8 cellular contexts compared by ENCODE assay signal in the genomic region with DNA sequence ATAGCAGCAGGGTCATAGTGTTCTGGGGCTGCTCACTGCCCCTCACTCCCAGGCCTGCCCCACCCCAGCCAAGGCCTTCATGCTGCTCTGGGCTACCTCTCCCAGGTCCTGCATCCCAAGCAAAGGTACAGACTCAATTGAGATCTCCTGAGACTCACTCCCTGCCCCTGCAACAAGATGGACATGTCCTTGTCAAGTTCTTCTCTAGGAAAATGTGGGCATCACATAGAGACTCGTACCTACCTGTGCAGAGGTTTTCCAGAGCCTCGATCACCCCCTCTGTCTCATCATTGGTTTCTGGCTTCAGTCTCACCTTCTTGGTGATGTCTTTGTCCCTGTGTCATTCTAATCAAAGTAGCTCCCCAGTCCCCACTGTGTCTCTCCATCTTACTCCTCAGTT.
DNase-seq lines count a peak whose midpoint lies in the region; ATAC-seq and TF ChIP-seq lines count a peak whose summit lies in the region.
"Not testable (repeated sequence)": the region's sequence is repeated elsewhere in the genome, so short reads cannot be mapped to it uniquely, and the experiment has no call there.

No MANE protein-coding gene starts in this region.

- H3K27ac ChIP-seq in BLaER1 treated with 17β-estradiol and CSF1 and Interleukin-3, amounts not matched to agents 10 nM and 100 nM = peak overlapping the region in 10 of 11 experiments; percentile 78 to 99 (median 96); a peak in 19 of 22 replicates
- not testable (repeated sequence) for H3K27ac ChIP-seq in IMR-90 (ENCODE audit: insufficient read depth, low read length)
- H3K27ac ChIP-seq in effector memory CD4-positive, alpha-beta T cell (ENCODE audit: insufficient read depth, low read length, poor library complexity, severe bottlenecking) = peak overlapping the region; percentile 94
- peak overlapping the region; percentile 65 to 89 (median 76) for H3K27ac ChIP-seq in upper lobe of left lung

- not testable (repeated sequence) for H3K56ac ChIP-seq in IMR-90 (ENCODE audit: extremely low read depth, insufficient read depth, low read length)

- not testable (repeated sequence) for H3K9me3 Mint-ChIP-seq in T-cell, natural killer cell
- H3K9me3 Mint-ChIP-seq in activated CD8-positive, alpha-beta T cell treated with anti-CD3 and anti-CD28 coated beads for 36 hours = peaks cover 11% of the 10 kb centered on the region
- peaks cover 19% of the 10 kb centered on the region for H3K9me3 Mint-ChIP-seq in activated naive CD4-positive, alpha-beta T cell treated with anti-CD3 and anti-CD28 coated beads, Interleukin-2, amount 10 ng/mL, durations not matched to agents 7 days and 5 days

- BruUV-seq in IMR-90 (replicated peaks; lab: Mats Ljungman, UMichigan) = not testable (repeated sequence)

- H3K9me3 ChIP-seq in BLaER1 treated with 17β-estradiol and CSF1 and Interleukin-3, amounts not matched to agents 10 nM and 100 nM (replicated peaks in 1 of 11) = peaks cover 0 to 69% (median 13%) of the 10 kb centered on the region in 11 experiments; a peak in 15 of 22 replicates
- H3K9me3 ChIP-seq in IMR-90 (ENCODE audit: control insufficient read depth, insufficient read depth, low read length); effector memory CD4-positive, alpha-beta T cell (ENCODE audit: control insufficient read depth, low read length); upper lobe of left lung: not testable (repeated sequence)

- not testable (repeated sequence) for H2AK5ac ChIP-seq in IMR-90 (ENCODE audit: low read depth, low read length)

- not testable (repeated sequence) for DNase-seq in IMR-90; activated CD8-positive, alpha-beta T cell treated with anti-CD3 and anti-CD28 coated beads for 36 hours; effector memory CD4-positive, alpha-beta T cell; natural killer cell; upper lobe of left lung
- peak in 1 of 34 experiments; percentile 9 for DNase-seq in T-cell
- peak; percentile 27 for DNase-seq in activated naive CD4-positive, alpha-beta T cell treated with anti-CD3 and anti-CD28 coated beads, Interleukin-2, amount 10 ng/mL, durations not matched to agents 7 days and 5 days

- not testable (repeated sequence) for H3K4ac ChIP-seq in IMR-90 (ENCODE audit: low read depth, low read length)

- not testable (repeated sequence) for H3K18ac ChIP-seq in IMR-90 (ENCODE audit: low read depth, low read length)

- H3K9ac ChIP-seq in BLaER1 treated with 17β-estradiol and CSF1 and Interleukin-3, amounts not matched to agents 10 nM and 100 nM = peak overlapping the region in 6 of 11 experiments; percentile 22 to 85 (median 78); a peak in 8 of 22 replicates
- H3K9ac ChIP-seq in IMR-90 (ENCODE audit: low read depth, low read length) = not testable (repeated sequence)

- POLR2A ChIA-PET in IMR-90 (lab: Charles Lee; ENCODE audit: unreplicated experiment); T-cell (lab: Charles Lee): not testable (repeated sequence)
- POLR2A ChIA-PET in activated CD8-positive, alpha-beta T cell treated with anti-CD3 and anti-CD28 coated beads for 36 hours (lab: Charles Lee) = interaction anchor here (1.3 to 1.8 kb wide), 2 partner anchors 11 to 25 kb away, joined by 4 to 6 read pairs; no protein-coding TSS in a partner anchor

- not testable (repeated sequence) for H4K8ac ChIP-seq in IMR-90 (ENCODE audit: low read depth in 2 of 2, low read length in 2 of 2)

- intact Hi-C loops in IMR-90 (cut with micrococcal nuclease) = loop anchor here (10.0 kb wide), 1 partner anchor 332 kb away; no protein-coding TSS in a partner anchor
- intact Hi-C loops in activated CD8-positive, alpha-beta T cell treated with anti-CD3 and anti-CD28 coated beads for 36 hours (cut with micrococcal nuclease) = not testable (repeated sequence)
- intact Hi-C loops in natural killer cell (cut with micrococcal nuclease) = loop anchor here (10.0 kb wide), 1 partner anchor 1488 kb away; no protein-coding TSS in a partner anchor

- H2AK9ac ChIP-seq in IMR-90 (replicated peaks; ENCODE audit: low read depth, low read length, poor library complexity) = not testable (repeated sequence)

- WGBS in IMR-90 (ENCODE audit: extremely low coverage in 2 of 2, insufficient read length in 1 of 2), 2 experiments = 89% methylated on average over 2 of the region's 2 CpGs; no CpG with 5 or more reads in 1 of the 2 experiments
- 94 to 96% methylated on average over 2 of the region's 2 CpGs for WGBS in upper lobe of left lung, 2 donors

- not testable (repeated sequence) for H3K9me1 ChIP-seq in IMR-90 (ENCODE audit: insufficient read depth, low read length)

- CTCF ChIA-PET in IMR-90 (lab: Yijun Ruan, JAX) = not testable (repeated sequence)
- CTCF ChIA-PET in T-cell (lab: Charles Lee) = interaction anchor here in 1 of 2 donors (1.2 to 1.5 kb wide), 2 partner anchors 12 to 481 kb away, joined by 3 to 4 read pairs; no protein-coding TSS in a partner anchor
- CTCF ChIA-PET in activated CD8-positive, alpha-beta T cell treated with anti-CD3 and anti-CD28 coated beads for 36 hours (lab: Charles Lee) = interaction anchor here (0.7 to 0.9 kb wide), 2 partner anchors 9 to 10 kb away, joined by 4 to 5 read pairs; no protein-coding TSS in a partner anchor
- CTCF ChIA-PET in activated naive CD4-positive, alpha-beta T cell treated with anti-CD3 and anti-CD28 coated beads, Interleukin-2, amount 10 ng/mL, durations not matched to agents 7 days and 5 days (lab: Charles Lee) = interaction anchor here (1.1 kb wide), 1 partner anchor 8 kb away, joined by 4 read pairs; no protein-coding TSS in a partner anchor

- not testable (repeated sequence) for H3K36me3 Mint-ChIP-seq in T-cell, natural killer cell
- peaks cover 40% of the 10 kb centered on the region for H3K36me3 Mint-ChIP-seq in activated CD8-positive, alpha-beta T cell treated with anti-CD3 and anti-CD28 coated beads for 36 hours (ENCODE audit: low read depth)
- H3K36me3 Mint-ChIP-seq in activated naive CD4-positive, alpha-beta T cell treated with anti-CD3 and anti-CD28 coated beads, Interleukin-2, amount 10 ng/mL, durations not matched to agents 7 days and 5 days = peaks cover 56% of the 10 kb centered on the region

- not testable (repeated sequence) for H3K27me3 ChIP-seq in BLaER1 treated with 17β-estradiol and CSF1 and Interleukin-3, amounts not matched to agents 10 nM and 100 nM; IMR-90 (ENCODE audit: control insufficient read depth, insufficient read depth, low read length); effector memory CD4-positive, alpha-beta T cell (replicated peaks; ENCODE audit: control insufficient read depth, insufficient read depth, low read length, poor library complexity, severe bottlenecking); upper lobe of left lung

- not testable (repeated sequence) for H2AFZ ChIP-seq in IMR-90 (replicated peaks; ENCODE audit: low read length, poor library complexity)

- not testable (repeated sequence) for H2BK15ac ChIP-seq in IMR-90 (ENCODE audit: low read depth, low read length)

- TF ChIP-seq POLR2A in IMR-90 (IDR thresholded peaks at IDR 0.05; ENCODE audit: low read depth, low read length); upper lobe of left lung (IDR thresholded peaks at IDR 0.05): not testable (repeated sequence)

- dilution Hi-C loops in IMR-90 (cut with HindIII; ENCODE audit: low sequenced_read_pairs, unreplicated experiment) = not testable (repeated sequence)

- peaks cover 53 to 86% (median 85%) of the 10 kb centered on the region in 3 donors for H3K4me1 Mint-ChIP-seq in T-cell
- H3K4me1 Mint-ChIP-seq in activated CD8-positive, alpha-beta T cell treated with anti-CD3 and anti-CD28 coated beads for 36 hours (ENCODE audit: low read depth) = peaks cover 69% of the 10 kb centered on the region
- peaks cover 82% of the 10 kb centered on the region for H3K4me1 Mint-ChIP-seq in activated naive CD4-positive, alpha-beta T cell treated with anti-CD3 and anti-CD28 coated beads, Interleukin-2, amount 10 ng/mL, durations not matched to agents 7 days and 5 days
- peaks cover 93 to 94% of the 10 kb centered on the region in 2 donors for H3K4me1 Mint-ChIP-seq in natural killer cell

- TF ChIP-seq CTCF in IMR-90 (conservative IDR thresholded peaks at IDR 0.05; ENCODE audit: low read depth, low read length); activated CD8-positive, alpha-beta T cell treated with anti-CD3 and anti-CD28 coated beads for 36 hours (IDR thresholded peaks at IDR 0.05); natural killer cell (IDR thresholded peaks at IDR 0.05); upper lobe of left lung (IDR thresholded peaks at IDR 0.05): not testable (repeated sequence)

- not testable (repeated sequence) for H3K79me1 ChIP-seq in IMR-90 (ENCODE audit: low read depth in 1 of 2, low read length in 2 of 2)

- peak overlapping the region in 1 of 10 experiments; percentile 22; a peak in 2 of 20 replicates for H3K4me3 ChIP-seq in BLaER1 treated with 17β-estradiol and CSF1 and Interleukin-3, amounts not matched to agents 10 nM and 100 nM
- H3K4me3 ChIP-seq in IMR-90 (ENCODE audit: insufficient read depth, low read depth, low read length); upper lobe of left lung: not testable (repeated sequence)
- H3K4me3 ChIP-seq in effector memory CD4-positive, alpha-beta T cell (ENCODE audit: insufficient read depth, low read depth, low read length, poor library complexity, severe bottlenecking) = peak overlapping the region; percentile 22

- not testable (repeated sequence) for H3K36me3 ChIP-seq in BLaER1 treated with 17β-estradiol and CSF1 and Interleukin-3, amounts not matched to agents 10 nM and 100 nM; IMR-90 (ENCODE audit: control insufficient read depth, insufficient read depth, low read length); effector memory CD4-positive, alpha-beta T cell (ENCODE audit: control insufficient read depth, insufficient read depth, low read length); upper lobe of left lung

- in situ Hi-C loops in IMR-90 (cut with MboI; ENCODE audit: low sequenced_read_pairs) = not testable (repeated sequence)

- H2BK5ac ChIP-seq in IMR-90 (ENCODE audit: low read depth, low read length, poor library complexity, severe bottlenecking) = not testable (repeated sequence)

- TF ChIP-seq RAD21 in IMR-90 (IDR thresholded peaks at IDR 0.05; ENCODE audit: low read length) = not testable (repeated sequence)

- not testable (repeated sequence) for H2BK120ac ChIP-seq in IMR-90 (ENCODE audit: low read depth, low read length)

- not testable (repeated sequence) for H3K14ac ChIP-seq in IMR-90 (replicated peaks; ENCODE audit: low read depth, low read length)

- H3K4me1 ChIP-seq in BLaER1 treated with 17β-estradiol and CSF1 and Interleukin-3, amounts not matched to agents 10 nM and 100 nM = peaks cover 27 to 84% (median 68%) of the 10 kb centered on the region in 10 experiments
- not testable (repeated sequence) for H3K4me1 ChIP-seq in IMR-90 (ENCODE audit: control insufficient read depth, insufficient read depth, low read length)
- peaks cover 58% of the 10 kb centered on the region for H3K4me1 ChIP-seq in effector memory CD4-positive, alpha-beta T cell (ENCODE audit: control insufficient read depth, insufficient read depth, low read length, poor library complexity, severe bottlenecking)
- H3K4me1 ChIP-seq in upper lobe of left lung = peaks cover 31 to 47% (median 35%) of the 10 kb centered on the region in 4 donors

- H4K91ac ChIP-seq in IMR-90 (ENCODE audit: insufficient read depth, low read depth, low read length) = not testable (repeated sequence)

- H4K5ac ChIP-seq in IMR-90 (ENCODE audit: low read depth, low read length) = not testable (repeated sequence)

- not testable (repeated sequence) for H3K23ac ChIP-seq in IMR-90 (ENCODE audit: low read depth, low read length)

- H3K27ac Mint-ChIP-seq in T-cell (peak overlapping the region; percentile 93 to 100), natural killer cell (peak overlapping the region; percentile 97 to 99)
- H3K27ac Mint-ChIP-seq in activated CD8-positive, alpha-beta T cell treated with anti-CD3 and anti-CD28 coated beads for 36 hours = peak overlapping the region; percentile 96
- peak overlapping the region; percentile 99 for H3K27ac Mint-ChIP-seq in activated naive CD4-positive, alpha-beta T cell treated with anti-CD3 and anti-CD28 coated beads, Interleukin-2, amount 10 ng/mL, durations not matched to agents 7 days and 5 days

- not testable (repeated sequence) for H4K20me1 ChIP-seq in BLaER1 treated with 17β-estradiol and CSF1 and Interleukin-3, amounts not matched to agents 10 nM and 100 nM; IMR-90 (ENCODE audit: insufficient read depth, low read length)

- TF ChIP-seq EP300 in upper lobe of left lung (IDR thresholded peaks at IDR 0.05) = not testable (repeated sequence)

- peak overlapping the region; percentile 39 to 85 (median 74); a peak in 19 of 22 replicates for H3K4me2 ChIP-seq in BLaER1 treated with 17β-estradiol and CSF1 and Interleukin-3, amounts not matched to agents 10 nM and 100 nM
- not testable (repeated sequence) for H3K4me2 ChIP-seq in IMR-90 (ENCODE audit: low read depth, low read length)

- H2BK20ac ChIP-seq in IMR-90 (ENCODE audit: low read depth, low read length) = 0 out of 2 replicates have a peak overlapping the region, but pooled peaks have one; percentile 9

- H3K4me3 Mint-ChIP-seq in T-cell = peak overlapping the region; percentile 69 to 92 (median 86)
- H3K4me3 Mint-ChIP-seq in activated CD8-positive, alpha-beta T cell treated with anti-CD3 and anti-CD28 coated beads for 36 hours = peak overlapping the region; percentile 79
- peak overlapping the region; percentile 91 for H3K4me3 Mint-ChIP-seq in activated naive CD4-positive, alpha-beta T cell treated with anti-CD3 and anti-CD28 coated beads, Interleukin-2, amount 10 ng/mL, durations not matched to agents 7 days and 5 days
- peak overlapping the region; percentile 94 for H3K4me3 Mint-ChIP-seq in natural killer cell

- not testable (repeated sequence) for ATAC-seq in IMR-90 (ENCODE audit: low read depth); T-cell (replicated peaks in 1 of 4); activated CD8-positive, alpha-beta T cell treated with anti-CD3 and anti-CD28 coated beads for 36 hours; natural killer cell; upper lobe of left lung (ENCODE audit: low FRiP score in 2 of 2)

- not testable (repeated sequence) for H3K27me3 Mint-ChIP-seq in T-cell; activated CD8-positive, alpha-beta T cell treated with anti-CD3 and anti-CD28 coated beads for 36 hours; activated naive CD4-positive, alpha-beta T cell treated with anti-CD3 and anti-CD28 coated beads, Interleukin-2, amount 10 ng/mL, durations not matched to agents 7 days and 5 days; natural killer cell (ENCODE audit: low read depth in 2 of 2)
